ENCODE assay signal across 23 cellular contexts in genomic region chr7:157539521-157539920, GRCh38.
"Had no signal": no experiment of that assay in that cellular context is flagged by ENCODE, and none has a peak within 500 bp of the region (broad histone marks: within the 10 kb centered on the region; RNA-seq: fewer than 3 reads in every experiment).

No MANE protein-coding gene starts in this region.

- H3K9me3 Mint-ChIP-seq: activated naive CD4-positive, alpha-beta T cell treated with anti-CD3 and anti-CD28 coated beads, Interleukin-2, amount 50 U/mL, for 24 hours; nephron progenitor cell had no signal

- H3K4me1 ChIP-seq: body of pancreas, left lung, right lobe of liver, testis, vagina had no signal

- H3K27me3 ChIP-seq: body of pancreas, cardiac muscle cell, left lung, right lobe of liver, testis, vagina had no signal

- H3K27ac Mint-ChIP-seq: activated CD4-positive, alpha-beta memory T cell treated with anti-CD3 and anti-CD28 coated beads, Interleukin-2, amount 10 ng/mL, durations not matched to agents 7 days and 5 days; activated CD4-positive, alpha-beta T cell treated with anti-CD3 and anti-CD28 coated beads, Interleukin-2, amount 10 ng/mL, durations not matched to agents 24 days and 14 days; activated naive CD4-positive, alpha-beta T cell treated with anti-CD3 and anti-CD28 coated beads, Interleukin-2, amount 50 U/mL, for 24 hours; activated T-helper 1 cell treated with anti-CD3 and anti-CD28 coated beads, Interleukin-12 subunit alpha, Interleukin-12 subunit beta, Interleukin-2, Interleukin-4 antibody, amounts not matched to agents 30 ng/mL and 10 ng/mL and 1 ng/mL, durations not matched to agents 14 hours and 24 hours and 36 hours; nephron progenitor cell; stimulated activated naive B cell treated with anti-CD40 and anti-IgM and Interleukin-4, amounts not matched to agents 10 μg/mL and 1 μg/mL and 100 μg/mL, for 72 hours; T-helper 17 cell had no signal

- H3K4me1 Mint-ChIP-seq: activated CD4-positive, alpha-beta memory T cell treated with anti-CD3 and anti-CD28 coated beads, Interleukin-2, amount 10 ng/mL, durations not matched to agents 7 days and 5 days had no signal

- DNase-seq: activated CD4-positive, alpha-beta memory T cell treated with anti-CD3 and anti-CD28 coated beads, Interleukin-2, amount 10 ng/mL, durations not matched to agents 7 days and 5 days; activated CD4-positive, alpha-beta T cell treated with anti-CD3 and anti-CD28 coated beads, Interleukin-2, amount 10 ng/mL, durations not matched to agents 24 days and 14 days; activated gamma-delta T cell; anterior cingulate cortex; body of pancreas; midbrain; nephron progenitor cell; nucleus accumbens; right lobe of liver; stimulated activated CD4-positive, alpha-beta T cell treated with anti-CD3 and anti-CD28 coated beads, Interleukin-2, amount 100 ng/mL, for 48 hours; stimulated activated CD8-positive, alpha-beta memory T cell treated with anti-CD3 and anti-CD28 coated beads, Interleukin-4, amount 100 ng/mL, for 48 hours; stimulated activated naive B cell treated with anti-CD40 and anti-IgM and Interleukin-4, amounts not matched to agents 10 μg/mL and 1 μg/mL and 100 μg/mL, for 72 hours; T-helper 17 cell; testis; trophoblast cell had no signal

- H3K4me3 ChIP-seq: body of pancreas, cardiac muscle cell, left lung, right lobe of liver, smooth muscle cell, testis, vagina had no signal

- H3K9me3 ChIP-seq: body of pancreas, left lung, right lobe of liver, testis, vagina had no signal

- H3K36me3 ChIP-seq: cardiac muscle cell, left lung, right lobe of liver, vagina had no signal

- H3K27ac ChIP-seq: body of pancreas, cardiac muscle cell, epithelial cell of prostate, left lung, right lobe of liver, testis, vagina had no signal

- H3K27me3 Mint-ChIP-seq: activated naive CD4-positive, alpha-beta T cell treated with anti-CD3 and anti-CD28 coated beads, Interleukin-2, amount 50 U/mL, for 24 hours had no signal

- H3K4me3 Mint-ChIP-seq: activated CD4-positive, alpha-beta memory T cell treated with anti-CD3 and anti-CD28 coated beads, Interleukin-2, amount 10 ng/mL, durations not matched to agents 7 days and 5 days; activated CD4-positive, alpha-beta T cell treated with anti-CD3 and anti-CD28 coated beads, Interleukin-2, amount 10 ng/mL, durations not matched to agents 24 days and 14 days; activated naive CD4-positive, alpha-beta T cell treated with anti-CD3 and anti-CD28 coated beads, Interleukin-2, amount 50 U/mL, for 24 hours; activated T-helper 1 cell treated with anti-CD3 and anti-CD28 coated beads, Interleukin-12 subunit alpha, Interleukin-12 subunit beta, Interleukin-2, Interleukin-4 antibody, amounts not matched to agents 30 ng/mL and 10 ng/mL and 1 ng/mL, durations not matched to agents 14 hours and 24 hours and 36 hours; nephron progenitor cell; stimulated activated naive B cell treated with anti-CD40 and anti-IgM and Interleukin-4, amounts not matched to agents 10 μg/mL and 1 μg/mL and 100 μg/mL, for 72 hours; T-helper 17 cell had no signal

- ATAC-seq: activated CD4-positive, CD25-positive, alpha-beta regulatory T cell treated with anti-CD3 and anti-CD28 coated beads, Interleukin-2, amount 50 U/mL, for 24 hours; body of pancreas; left lung; right lobe of liver; stimulated activated naive B cell treated with anti-CD40 and anti-IgM and Interleukin-4, amounts not matched to agents 10 μg/mL and 1 μg/mL and 100 μg/mL, for 72 hours; T-helper 17 cell had no signal
